ENCODE assay signal across 8 cellular contexts in the genomic region with DNA sequence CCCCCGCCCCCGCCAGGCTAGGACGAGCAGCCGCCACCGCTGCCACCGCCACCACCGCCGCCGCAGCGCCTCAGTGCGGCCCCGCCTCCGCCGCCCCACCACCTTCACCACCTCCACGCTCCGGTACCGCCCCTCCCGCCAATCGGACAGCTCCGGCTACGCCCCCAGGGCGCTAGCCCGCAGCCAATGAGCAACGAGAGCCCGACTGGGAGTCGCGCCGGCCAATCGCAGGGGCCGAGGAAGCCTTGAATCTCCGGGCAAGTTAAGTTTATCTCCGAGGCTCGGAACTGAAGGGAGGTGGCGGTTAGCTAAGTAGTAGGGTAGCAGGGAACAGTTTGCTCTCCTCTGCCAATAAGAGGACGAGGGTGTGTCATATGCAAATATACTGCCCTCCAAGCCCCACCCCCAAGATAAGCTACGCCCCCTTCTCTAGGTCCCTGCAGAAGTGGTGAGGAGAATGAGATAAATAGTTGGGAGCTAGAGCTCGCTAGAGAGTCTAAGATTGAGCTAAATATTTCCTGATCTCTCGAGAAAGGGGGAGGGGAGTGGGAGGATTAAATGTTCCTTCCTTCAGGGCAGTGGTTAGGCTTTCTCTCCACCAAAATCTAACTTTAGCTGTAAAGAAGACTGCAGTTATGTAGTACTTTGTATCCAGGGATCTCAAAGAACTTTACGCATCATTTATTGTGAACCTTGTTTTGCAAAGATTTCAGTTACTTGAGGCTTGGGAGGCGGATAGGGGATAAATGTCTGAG. TPM values are rescaled to one million over a fixed set of nuclear protein-coding genes. Genes with fewer than 3 reads are reported as not detected.
DNase-seq lines count a peak whose midpoint lies in the region; ATAC-seq and TF ChIP-seq lines count a peak whose summit lies in the region.

A gene with protein sequence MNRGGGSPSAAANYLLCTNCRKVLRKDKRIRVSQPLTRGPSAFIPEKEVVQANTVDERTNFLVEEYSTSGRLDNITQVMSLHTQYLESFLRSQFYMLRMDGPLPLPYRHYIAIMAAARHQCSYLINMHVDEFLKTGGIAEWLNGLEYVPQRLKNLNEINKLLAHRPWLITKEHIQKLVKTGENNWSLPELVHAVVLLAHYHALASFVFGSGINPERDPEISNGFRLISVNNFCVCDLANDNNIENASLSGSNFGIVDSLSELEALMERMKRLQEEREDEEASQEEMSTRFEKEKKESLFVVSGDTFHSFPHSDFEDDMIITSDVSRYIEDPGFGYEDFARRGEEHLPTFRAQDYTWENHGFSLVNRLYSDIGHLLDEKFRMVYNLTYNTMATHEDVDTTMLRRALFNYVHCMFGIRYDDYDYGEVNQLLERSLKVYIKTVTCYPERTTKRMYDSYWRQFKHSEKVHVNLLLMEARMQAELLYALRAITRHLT (minus strand): TSS at position 77 of the 755 bp plus-strand sequence. CDS start 342 bp downstream, outside the sequence.

- no peaks in the 10 kb centered on the region for H3K27me3 Mint-ChIP-seq in central memory CD8-positive, alpha-beta T cell

- H3K4me1 Mint-ChIP-seq in central memory CD8-positive, alpha-beta T cell: peaks cover 15% of the 10 kb centered on the region

- H3K9me3 Mint-ChIP-seq in central memory CD8-positive, alpha-beta T cell: no peaks in the 10 kb centered on the region

- peaks cover 7% of the 10 kb centered on the region for H3K36me3 Mint-ChIP-seq in central memory CD8-positive, alpha-beta T cell (ENCODE audit: insufficient read depth)

- no peaks in the 10 kb centered on the region for H3K9me3 ChIP-seq in spleen

- no peaks in the 10 kb centered on the region for H3K36me3 ChIP-seq in spleen

- peak; percentile 96 for ATAC-seq in GM19025 (IDR thresholded peaks at IDR 0.05; ENCODE audit: low read depth, unreplicated experiment)
- peak; percentile 95 for ATAC-seq in HG03280 (IDR thresholded peaks at IDR 0.05; ENCODE audit: unreplicated experiment)
- ATAC-seq in central memory CD8-positive, alpha-beta T cell (replicated peaks; ENCODE audit: extremely low read depth, poor library complexity, severe bottlenecking): peak; percentile 93

- H3K4me3 ChIP-seq in AG09309 (ENCODE audit: control insufficient read depth, low read depth, low read length): peak within 1 kb of the TSS; percentile 49
- H3K4me3 ChIP-seq in spleen: peak within 1 kb of the TSS; percentile 67 to 91 (median 84)

- peaks cover 8 to 66% (median 42%) of the 10 kb centered on the region in 6 donors for H3K4me1 ChIP-seq in spleen

- 0 to 1% (median 0%) methylated on average over 15 to 40 of the region's 40 CpGs for WGBS in spleen, 5 donors

- H3K27me3 ChIP-seq in spleen (replicated peaks in 1 of 7): no peaks in the 10 kb centered on the region

- H3K27ac Mint-ChIP-seq in central memory CD8-positive, alpha-beta T cell (ENCODE audit: low read depth): peak within 1 kb of the TSS; percentile 89

- no peak within 1 kb of the TSS for H3K4me3 Mint-ChIP-seq in central memory CD8-positive, alpha-beta T cell

- no peak for TF ChIP-seq CTCF in AG09309 (IDR thresholded peaks at IDR 0.05; ENCODE audit: control insufficient read depth, insufficient read depth, low read depth, low read length, missing control alignments)
- peak in 2 of 11 experiments; percentile 29 to 49 for TF ChIP-seq CTCF in spleen (IDR thresholded peaks at IDR 0.05 in 8 of 11, conservative IDR thresholded peaks at IDR 0.05 in 3 of 11)

- peak; percentile 32 to 94 (median 65) for TF ChIP-seq POLR2A in spleen (IDR thresholded peaks at IDR 0.05)

- DNase-seq in AG09309 (ENCODE audit: low read depth) (peak; percentile 95), NCI-H345 treated with DMSO at 0.1 percent for 48 hours (lab: John Stamatoyannopoulos, UW; ENCODE audit: unreplicated experiment) (peak; percentile 99), iris pigment epithelial cell (ENCODE audit: low read depth) (peak; percentile 100), spleen (peak; percentile 100)
- peak; percentile 98 for DNase-seq in activated CD4-positive, CD25-positive, alpha-beta regulatory T cell treated with anti-CD3 and anti-CD28 coated beads, Interleukin-2, amount 50 U/mL, for 16 hours (ENCODE audit: low read depth, low spot score)
- peak; percentile 95 to 98 for DNase-seq in central memory CD8-positive, alpha-beta T cell (ENCODE audit: low spot score in 2 of 2)

- intact Hi-C loops in spleen (cut with DNase I; ENCODE audit: low total_unique reads): loop anchor here (10.0 kb wide), 1 partner anchor 473 kb away; no protein-coding TSS in a partner anchor

- peak within 1 kb of the TSS; percentile 86 to 96 (median 93) for H3K27ac ChIP-seq in spleen

RNA-seq across cellular contexts. Expression of the gene that starts here (rescaled TPM):
- 10 to 100 TPM; 51.0 to 79.9 (median 67.2) TPM for total RNA-seq in spleen
- polyA plus RNA-seq in spleen: 10 to 100 TPM; 10.9 to 12.9 (median 11.5) TPM

Comparison
In these comparisons a context has a peak if more than half of its experiments do, and no peak if none do; other contexts are left out.
1. Peak in every context shown above with its lines: DNase-seq, ATAC-seq, H3K4me3 ChIP-seq and H3K27ac ChIP-seq.